22 cellular contexts compared by ENCODE assay signal in the genomic region with DNA sequence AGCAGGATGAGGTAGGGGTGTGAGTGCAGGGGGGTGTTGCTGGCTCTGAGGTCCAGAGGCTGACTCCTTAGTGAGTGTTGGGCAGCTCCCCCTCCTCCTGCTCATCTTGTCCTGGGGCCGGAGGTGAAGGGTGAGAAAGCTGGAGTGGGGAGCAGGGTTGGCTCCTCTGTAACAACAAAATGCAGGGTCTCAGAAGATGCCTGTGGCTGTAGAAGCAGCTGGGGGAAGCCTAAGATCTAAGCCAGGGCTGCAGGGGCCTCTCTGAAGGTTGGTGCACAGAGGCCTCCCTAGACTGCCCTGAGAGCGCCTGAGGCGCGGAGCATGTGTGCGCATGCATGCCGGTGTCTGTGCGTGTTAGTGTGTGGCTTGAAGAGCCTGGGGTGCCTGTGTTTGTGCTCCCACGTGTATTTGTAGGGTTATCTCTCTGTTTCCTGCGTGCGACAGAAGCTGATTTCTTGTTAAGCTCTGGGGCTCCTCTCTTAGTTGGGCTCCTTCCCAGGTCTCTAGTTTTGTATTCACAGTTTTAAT. TPM values are rescaled to one million over a fixed set of nuclear protein-coding genes. Genes with fewer than 3 reads are reported as not detected.
"Had no signal": no experiment of that assay in that cellular context is flagged by ENCODE, and none has a peak within 500 bp of the region (broad histone marks: within the 10 kb centered on the region; RNA-seq: fewer than 3 reads in every experiment).

No MANE protein-coding gene starts in this region.

- H3K36me3 Mint-ChIP-seq: activated naive CD4-positive, alpha-beta T cell treated with anti-CD3 and anti-CD28 coated beads, Interleukin-2, amount 50 U/mL, for 72 hours; naive B cell; stimulated activated memory B cell treated with anti-CD40 and anti-IgM and Interleukin-4, amounts not matched to agents 10 μg/mL and 1 μg/mL and 100 μg/mL, for 72 hours; T-cell had no signal

- H3K4me3 ChIP-seq: adrenal gland, coronary artery, heart right ventricle, lower lobe of right lung, pancreas, skin epidermis, testis, upper lobe of left lung had no signal

- H3K4me3 Mint-ChIP-seq: stimulated activated memory B cell treated with anti-CD40 and anti-IgM and Interleukin-4, amounts not matched to agents 10 μg/mL and 1 μg/mL and 100 μg/mL, for 72 hours; T-cell had no signal

- H3K4me1 ChIP-seq: testis had no signal

- H3K9me3 Mint-ChIP-seq: activated naive CD4-positive, alpha-beta T cell treated with anti-CD3 and anti-CD28 coated beads, Interleukin-2, amount 50 U/mL, for 72 hours; naive B cell; stimulated activated memory B cell treated with anti-CD40 and anti-IgM and Interleukin-4, amounts not matched to agents 10 μg/mL and 1 μg/mL and 100 μg/mL, for 72 hours; T-cell had no signal

- H3K9me3 ChIP-seq: adrenal gland, heart right ventricle, lower lobe of right lung, pancreas, testis, upper lobe of left lung had no signal

- H3K27ac Mint-ChIP-seq: activated naive CD4-positive, alpha-beta T cell treated with anti-CD3 and anti-CD28 coated beads, Interleukin-2, amount 50 U/mL, for 72 hours; stimulated activated memory B cell treated with anti-CD40 and anti-IgM and Interleukin-4, amounts not matched to agents 10 μg/mL and 1 μg/mL and 100 μg/mL, for 72 hours; T-cell had no signal

- ATAC-seq: activated naive CD4-positive, alpha-beta T cell treated with anti-CD3 and anti-CD28 coated beads, Interleukin-2, amount 50 U/mL, for 72 hours; heart right ventricle; lower lobe of right lung; pancreas; right cardiac atrium; stimulated activated memory B cell treated with anti-CD40 and anti-IgM and Interleukin-4, amounts not matched to agents 10 μg/mL and 1 μg/mL and 100 μg/mL, for 72 hours; T-cell had no signal

- H3K36me3 ChIP-seq: adrenal gland, heart right ventricle, lower lobe of right lung, pancreas, upper lobe of left lung, WERI-Rb-1 had no signal

- DNase-seq: activated CD4-positive, alpha-beta T cell treated with anti-CD3 and anti-CD28 coated beads for 1 hour; activated CD4-positive, alpha-beta T cell treated with anti-CD3 and anti-CD28 coated beads, Interleukin-2, amount 50 U/mL, for 1 hour; activated T-cell treated with anti-CD3 and anti-CD28 coated beads, Interleukin-2, amount 50 U/mL, for 1 hour; adrenal gland; heart right ventricle; kidney; lower lobe of right lung; naive B cell; right cardiac atrium; stimulated activated CD4-positive, alpha-beta T cell treated with anti-CD3 and anti-CD28 coated beads, Interleukin-2, amount 100 ng/mL, for 24 hours; T-cell; testis; WERI-Rb-1 had no signal

- FAIRE-seq: astrocyte, bronchial epithelial cell, kidney, pancreas, TTC549 had no signal

- H3K27ac ChIP-seq: adrenal gland, coronary artery, heart right ventricle, lower lobe of right lung, pancreas, skin epidermis, testis, upper lobe of left lung, WERI-Rb-1 had no signal

- H3K27me3 ChIP-seq: adrenal gland, pancreas, testis, upper lobe of left lung had no signal

RNA-seq across cellular contexts. Expression of gene NUP210, which starts 54.7 kb away (rescaled TPM):
- total RNA-seq: bronchial epithelial cell had no signal
